29 cellular contexts compared by ENCODE assay signal in the genomic region with DNA sequence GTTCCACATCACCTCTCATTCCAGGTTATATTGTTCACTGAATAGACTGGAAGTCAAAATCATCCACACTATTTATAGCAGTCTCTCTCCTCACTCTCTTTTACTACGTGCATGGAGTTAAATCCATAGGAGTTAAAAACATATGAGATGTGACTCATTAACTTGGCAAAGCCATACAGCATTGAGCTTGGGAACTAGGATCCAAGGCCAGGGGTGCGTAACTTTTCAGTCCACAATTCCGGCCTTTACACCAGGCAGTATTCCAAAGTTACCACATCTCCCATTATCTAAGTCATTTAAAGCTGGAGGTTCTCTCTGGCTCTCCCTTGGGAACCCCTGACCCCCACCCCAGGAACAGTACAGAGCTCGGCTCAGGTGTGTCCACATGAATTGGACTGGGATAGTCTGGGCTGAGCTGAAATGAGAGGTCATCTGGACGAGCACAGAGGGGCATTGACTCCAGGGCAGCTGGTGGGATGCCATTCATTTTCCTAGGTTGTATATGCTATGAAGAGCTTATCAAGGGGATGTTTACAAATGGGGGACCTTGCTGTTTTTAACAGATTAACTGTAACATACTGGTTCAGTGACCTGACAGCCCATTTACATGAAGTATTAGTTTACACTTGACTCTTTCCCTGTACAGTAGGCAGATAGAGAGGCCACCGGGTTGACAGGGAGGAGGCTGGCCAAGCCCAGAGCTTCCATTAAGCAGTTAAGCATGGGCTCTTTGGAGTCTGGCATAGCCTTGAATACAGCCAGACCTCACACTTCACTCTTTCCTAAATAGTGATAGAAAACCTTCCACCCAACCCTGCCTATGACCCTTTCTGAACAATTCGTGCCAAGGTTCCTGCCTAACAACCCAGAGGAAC.
"Had no signal": no experiment of that assay in that cellular context is flagged by ENCODE, and none has a peak within 500 bp of the region (broad histone marks: within the 10 kb centered on the region; RNA-seq: fewer than 3 reads in every experiment).

No MANE protein-coding gene starts in this region.

- DNase-seq: activated CD4-positive, alpha-beta memory T cell treated with anti-CD3 and anti-CD28 coated beads, Interleukin-2, amount 10 ng/mL, durations not matched to agents 7 days and 5 days; activated CD4-positive, alpha-beta T cell treated with anti-CD3 and anti-CD28 coated beads, Interleukin-2, amount 10 ng/mL, durations not matched to agents 24 days and 14 days; activated effector memory CD4-positive, alpha-beta T cell treated with Interleukin-2 at 50 U/mL for 16 hours; activated naive CD4-positive, alpha-beta T cell treated with anti-CD3 and anti-CD28 coated beads for 36 hours; activated naive CD8-positive, alpha-beta T cell treated with anti-CD3 and anti-CD28 coated beads, Interleukin-2, amount 10 ng/mL, durations not matched to agents 7 days and 5 days; activated T-cell treated with anti-CD3 and anti-CD28 coated beads, Interleukin-2, amount 50 U/mL, for 72 hours; amygdala; body of pancreas; caudate nucleus; dermis blood vessel endothelial cell; effector memory CD4-positive, alpha-beta T cell; glutamatergic neuron; hippocampal formation; left ventricle myocardium superior; mammary epithelial cell; midbrain; natural killer cell; retina; stimulated activated CD4-positive, alpha-beta T cell treated with anti-CD3 and anti-CD28 coated beads, Interleukin-4, amount 100 ng/mL, for 4 hours; substantia nigra; thyroid gland had no signal

- H3K36me3 Mint-ChIP-seq: natural killer cell had no signal

- ATAC-seq: activated CD4-positive, CD25-positive, alpha-beta regulatory T cell treated with anti-CD3 and anti-CD28 coated beads, Interleukin-2, amount 50 U/mL, for 24 hours; activated T-cell treated with anti-CD3 and anti-CD28 coated beads, Interleukin-2, amount 50 U/mL, for 72 hours; body of pancreas; left ventricle myocardium superior; natural killer cell had no signal

- H3K4me3 Mint-ChIP-seq: activated CD4-positive, alpha-beta memory T cell treated with anti-CD3 and anti-CD28 coated beads, Interleukin-2, amount 10 ng/mL, durations not matched to agents 7 days and 5 days; activated CD4-positive, alpha-beta T cell treated with anti-CD3 and anti-CD28 coated beads, Interleukin-2, amount 10 ng/mL, durations not matched to agents 24 days and 14 days; activated naive CD4-positive, alpha-beta T cell treated with anti-CD3 and anti-CD28 coated beads for 36 hours; activated naive CD8-positive, alpha-beta T cell treated with anti-CD3 and anti-CD28 coated beads, Interleukin-2, amount 10 ng/mL, durations not matched to agents 7 days and 5 days; activated T-cell treated with anti-CD3 and anti-CD28 coated beads, Interleukin-2, amount 50 U/mL, for 72 hours; natural killer cell; stimulated activated naive CD8-positive, alpha-beta T cell treated with anti-CD3 and anti-CD28 coated beads, Interleukin-15, Interleukin-2, amounts not matched to agents 100 ng/mL and 50 ng/mL, for 24 hours; T-helper 2 cell treated with Interferon-gamma antibody and Interleukin-4, amounts not matched to agents 5 μg/mL and 100 μg/mL, for 36 hours had no signal

- H3K27me3 ChIP-seq: body of pancreas, esophagus muscularis mucosa, thyroid gland had no signal

- H3K36me3 ChIP-seq: esophagus muscularis mucosa, thyroid gland had no signal

- H3K9me3 Mint-ChIP-seq: activated CD4-positive, alpha-beta memory T cell treated with anti-CD3 and anti-CD28 coated beads, Interleukin-2, amount 10 ng/mL, durations not matched to agents 7 days and 5 days had no signal

- H3K4me1 Mint-ChIP-seq: activated CD4-positive, alpha-beta memory T cell treated with anti-CD3 and anti-CD28 coated beads, Interleukin-2, amount 10 ng/mL, durations not matched to agents 7 days and 5 days; activated CD4-positive, alpha-beta T cell treated with anti-CD3 and anti-CD28 coated beads, Interleukin-2, amount 10 ng/mL, durations not matched to agents 24 days and 14 days; activated naive CD8-positive, alpha-beta T cell treated with anti-CD3 and anti-CD28 coated beads, Interleukin-2, amount 10 ng/mL, durations not matched to agents 7 days and 5 days; natural killer cell had no signal

- H3K27me3 Mint-ChIP-seq: activated CD4-positive, alpha-beta memory T cell treated with anti-CD3 and anti-CD28 coated beads, Interleukin-2, amount 10 ng/mL, durations not matched to agents 7 days and 5 days; activated CD4-positive, alpha-beta T cell treated with anti-CD3 and anti-CD28 coated beads, Interleukin-2, amount 10 ng/mL, durations not matched to agents 24 days and 14 days; activated naive CD8-positive, alpha-beta T cell treated with anti-CD3 and anti-CD28 coated beads, Interleukin-2, amount 10 ng/mL, durations not matched to agents 7 days and 5 days; progenitor cell of endocrine pancreas; stimulated activated naive CD8-positive, alpha-beta T cell treated with anti-CD3 and anti-CD28 coated beads, Interleukin-15, Interleukin-2, amounts not matched to agents 100 ng/mL and 50 ng/mL, for 24 hours had no signal

- H3K4me1 ChIP-seq: body of pancreas, thyroid gland had no signal

- FAIRE-seq: endothelial cell of umbilical vein, frontal cortex had no signal

- H3K4me3 ChIP-seq: body of pancreas, esophagus muscularis mucosa, thyroid gland had no signal

- H3K27ac ChIP-seq: body of pancreas, esophagus muscularis mucosa, thyroid gland, VCaP had no signal

- H3K9me3 ChIP-seq: body of pancreas, thyroid gland had no signal

- H3K27ac Mint-ChIP-seq: activated CD4-positive, alpha-beta memory T cell treated with anti-CD3 and anti-CD28 coated beads, Interleukin-2, amount 10 ng/mL, durations not matched to agents 7 days and 5 days; activated CD4-positive, alpha-beta T cell treated with anti-CD3 and anti-CD28 coated beads, Interleukin-2, amount 10 ng/mL, durations not matched to agents 24 days and 14 days; activated naive CD4-positive, alpha-beta T cell treated with anti-CD3 and anti-CD28 coated beads for 36 hours; activated naive CD8-positive, alpha-beta T cell treated with anti-CD3 and anti-CD28 coated beads, Interleukin-2, amount 10 ng/mL, durations not matched to agents 7 days and 5 days; activated T-cell treated with anti-CD3 and anti-CD28 coated beads, Interleukin-2, amount 50 U/mL, for 72 hours; natural killer cell; progenitor cell of endocrine pancreas; stimulated activated naive CD8-positive, alpha-beta T cell treated with anti-CD3 and anti-CD28 coated beads, Interleukin-15, Interleukin-2, amounts not matched to agents 100 ng/mL and 50 ng/mL, for 24 hours; T-helper 2 cell treated with Interferon-gamma antibody and Interleukin-4, amounts not matched to agents 5 μg/mL and 100 μg/mL, for 36 hours had no signal
